Comparison of ENCODE assay signal across 24 cellular contexts in the genomic region with DNA sequence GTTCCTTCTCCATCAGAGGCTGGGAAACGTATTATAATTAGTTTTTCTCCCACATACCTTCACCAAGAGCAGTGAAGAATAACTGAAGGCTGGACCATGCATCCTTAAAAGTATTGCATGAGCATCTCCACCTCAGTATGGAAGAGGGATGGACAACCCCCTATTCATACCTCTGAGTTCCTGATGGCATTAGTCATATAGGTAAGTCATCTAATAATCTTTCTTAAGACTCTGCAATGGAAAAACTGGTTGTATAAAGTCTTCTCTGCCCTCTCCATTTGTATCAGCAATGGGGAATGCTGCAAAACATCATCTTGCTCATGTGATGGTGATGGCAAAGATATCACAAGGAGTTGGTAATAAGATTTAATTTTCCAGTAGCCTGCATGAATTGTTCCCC. TPM values are rescaled to one million over a fixed set of nuclear protein-coding genes. Genes with fewer than 3 reads are reported as not detected.
A peak's percentile ranks its signal among the peaks of the same experiment; 100 is the strongest.
DNase-seq lines count a peak whose midpoint lies in the region; ATAC-seq and TF ChIP-seq lines count a peak whose summit lies in the region.
"Had no signal": no experiment of that assay in that cellular context is flagged by ENCODE, and none has a peak within 500 bp of the region (broad histone marks: within the 10 kb centered on the region; RNA-seq: fewer than 3 reads in every experiment).

No MANE protein-coding gene starts in this region.

- H3K18ac ChIP-seq in IMR-90 (ENCODE audit: low read depth, low read length) (no peak overlapping the region), trophoblast cell (ENCODE audit: low read length) (no peak overlapping the region)

- H3K9me3 ChIP-seq in IMR-90 (ENCODE audit: control insufficient read depth, insufficient read depth, low read length), result no peaks in the 10 kb centered on the region
- no peaks in the 10 kb centered on the region for H3K9me3 ChIP-seq in endodermal cell (ENCODE audit: control insufficient read depth, low read length)
- no peaks in the 10 kb centered on the region for H3K9me3 ChIP-seq in trophoblast cell (ENCODE audit: insufficient read depth, low read depth, low read length)
- no peaks in the 10 kb centered on the region for H3K9me3 ChIP-seq in GM23248 (ENCODE audit: low read depth)
- H3K9me3 ChIP-seq: BE2C had no signal

- no peak for TF ChIP-seq RAD21 in IMR-90 (IDR thresholded peaks at IDR 0.05; ENCODE audit: low read length)

- H2BK12ac ChIP-seq in trophoblast cell (ENCODE audit: low read length), result no peak overlapping the region

- H3K4ac ChIP-seq in IMR-90 (ENCODE audit: low read depth, low read length) (no peak overlapping the region), trophoblast cell (ENCODE audit: low read depth, low read length) (no peak overlapping the region)

- H3K9me1 ChIP-seq in IMR-90 (ENCODE audit: insufficient read depth, low read length), result no peaks in the 10 kb centered on the region

- in situ Hi-C loops in IMR-90 (cut with MboI; ENCODE audit: low sequenced_read_pairs) (no loop called here), GM23248 (cut with MboI) (no loop called here)

- DNase-seq in activated T-cell treated with anti-CD3 and anti-CD28 coated beads, Interleukin-2, amount 50 U/mL, for 72 hours, result no peak
- DNase-seq in activated T-cell treated with anti-CD3 and anti-CD28 coated beads, Interleukin-2, amount 50 U/mL, for 48 hours, result no peak
- no peak for DNase-seq in IMR-90
- no peak for DNase-seq in endodermal cell
- peak; percentile 13 for DNase-seq in trophoblast cell
- no peak for DNase-seq in GM23248
- DNase-seq: 8988T, ACHN, BE2C, Calu3, DMS79 treated with DMSO at 0.1 percent for 48 hours, GF-D8, H7, NCI-H1092, NCI-H1417 treated with DMSO at 0.1 percent for 48 hours, NCI-H1694 treated with DMSO at 0.1 percent for 48 hours, NCI-H2081, NCI-H2227 treated with DMSO at 0.1 percent for 48 hours, NCI-H526 treated with DMSO at 0.1 percent for 48 hours, SIG-M5 had no signal

- no peak overlapping the region for H2BK20ac ChIP-seq in IMR-90 (ENCODE audit: low read depth, low read length)

- no peak overlapping the region for H4K5ac ChIP-seq in IMR-90 (ENCODE audit: low read depth, low read length)

- no peak overlapping the region for H3K9ac ChIP-seq in IMR-90 (ENCODE audit: low read depth, low read length)
- H3K9ac ChIP-seq in endodermal cell (ENCODE audit: extremely low read depth, low read length, poor library complexity, severe bottlenecking), result no peak overlapping the region
- H3K9ac ChIP-seq in trophoblast cell (ENCODE audit: low read length), result no peak overlapping the region
- no peak overlapping the region for H3K9ac ChIP-seq in GM23248

- H2AFZ ChIP-seq in IMR-90 (replicated peaks; ENCODE audit: low read length, poor library complexity), result no peak overlapping the region
- H2AFZ ChIP-seq in trophoblast cell (ENCODE audit: insufficient read depth, low read length, poor library complexity), result no peak overlapping the region
- H2AFZ ChIP-seq in GM23248, result no peak overlapping the region

- H3K27me3 ChIP-seq in IMR-90 (ENCODE audit: control insufficient read depth, insufficient read depth, low read length), result no peaks in the 10 kb centered on the region
- H3K27me3 ChIP-seq in endodermal cell (ENCODE audit: control insufficient read depth, insufficient read depth, low read length, poor library complexity, severe bottlenecking), result no peaks in the 10 kb centered on the region
- H3K27me3 ChIP-seq in trophoblast cell (ENCODE audit: insufficient read depth, low read length), result no peaks in the 10 kb centered on the region
- H3K27me3 ChIP-seq in GM23248 (replicated peaks; ENCODE audit: insufficient read depth), result no peaks in the 10 kb centered on the region
- H3K27me3 ChIP-seq: BE2C had no signal

- CTCF ChIA-PET in IMR-90 (lab: Yijun Ruan, JAX), result no interaction called here

- ATAC-seq in activated T-cell treated with anti-CD3 and anti-CD28 coated beads, Interleukin-2, amount 50 U/mL, for 72 hours (replicated peaks in 1 of 2), result no peak
- ATAC-seq in IMR-90 (ENCODE audit: low read depth) (no peak), GM18498 (IDR thresholded peaks at IDR 0.05; ENCODE audit: unreplicated experiment) (no peak)
- ATAC-seq: Panc1 had no signal

- no peaks in the 10 kb centered on the region for H3K4me1 ChIP-seq in IMR-90 (ENCODE audit: control insufficient read depth, insufficient read depth, low read length)
- no peaks in the 10 kb centered on the region for H3K4me1 ChIP-seq in endodermal cell (ENCODE audit: control insufficient read depth, insufficient read depth, low read length)
- no peaks in the 10 kb centered on the region for H3K4me1 ChIP-seq in trophoblast cell (ENCODE audit: control insufficient read depth in 1 of 2, insufficient read depth in 2 of 2, low read length in 2 of 2)
- H3K4me1 ChIP-seq in GM23248 (ENCODE audit: insufficient read depth), result no peaks in the 10 kb centered on the region

- no peaks in the 10 kb centered on the region for H3K9me3 Mint-ChIP-seq in activated T-cell treated with anti-CD3 and anti-CD28 coated beads, Interleukin-2, amount 50 U/mL, for 72 hours
- no peaks in the 10 kb centered on the region for H3K9me3 Mint-ChIP-seq in endodermal cell
- H3K9me3 Mint-ChIP-seq: CD14-positive monocyte had no signal

- peak overlapping the region; percentile 35 for H3K27ac Mint-ChIP-seq in activated T-cell treated with anti-CD3 and anti-CD28 coated beads, Interleukin-2, amount 50 U/mL, for 72 hours
- H3K27ac Mint-ChIP-seq in endodermal cell, result peak overlapping the region; percentile 26
- H3K27ac Mint-ChIP-seq: CD14-positive monocyte had no signal

- H3K23ac ChIP-seq in IMR-90 (ENCODE audit: low read depth, low read length) (no peak overlapping the region), trophoblast cell (ENCODE audit: low read length) (no peak overlapping the region)

- H2BK15ac ChIP-seq in IMR-90 (ENCODE audit: low read depth, low read length), result no peak overlapping the region

- no CpG with 5 or more reads among the region's 1 CpG for WGBS in IMR-90 (ENCODE audit: extremely low coverage in 2 of 2, insufficient read length in 1 of 2), 2 experiments
- 100% methylated on average over 1 of the region's 1 CpG; no CpG with 5 or more reads in 1 of the 2 experiments for WGBS in endodermal cell (ENCODE audit: insufficient coverage in 1 of 2, insufficient read length in 1 of 2), 2 experiments
- WGBS in trophoblast cell (ENCODE audit: extremely low coverage, insufficient coverage, insufficient read length), result no CpG with 5 or more reads among the region's 1 CpG
- WGBS in GM23248 (ENCODE audit: low coverage in 1 of 2, low lambda C conversion rate in 2 of 2, missing lambda C conversion rate in 2 of 2), 2 experiments, result 96 to 100% methylated on average over 1 of the region's 1 CpG

- H3K4me1 Mint-ChIP-seq in activated T-cell treated with anti-CD3 and anti-CD28 coated beads, Interleukin-2, amount 50 U/mL, for 72 hours (ENCODE audit: low read depth), result no peaks in the 10 kb centered on the region
- H3K4me1 Mint-ChIP-seq in endodermal cell, result no peaks in the 10 kb centered on the region
- H3K4me1 Mint-ChIP-seq: CD14-positive monocyte had no signal

- H2BK120ac ChIP-seq in IMR-90 (ENCODE audit: low read depth, low read length) (no peak overlapping the region), trophoblast cell (ENCODE audit: insufficient read depth, low read length, poor library complexity) (no peak overlapping the region)

- no peak overlapping the region for H2AK9ac ChIP-seq in IMR-90 (replicated peaks; ENCODE audit: low read depth, low read length, poor library complexity)

- peaks cover 79% of the 10 kb centered on the region for H3F3A ChIP-seq in GM23248 (ENCODE audit: insufficient read depth)

- H3K36me3 Mint-ChIP-seq in activated T-cell treated with anti-CD3 and anti-CD28 coated beads, Interleukin-2, amount 50 U/mL, for 72 hours (ENCODE audit: insufficient read depth in 2 of 2), result peaks cover 4 to 7% of the 10 kb centered on the region in 2 donors
- peaks cover 68% of the 10 kb centered on the region for H3K36me3 Mint-ChIP-seq in endodermal cell (ENCODE audit: low read depth)

- H4K91ac ChIP-seq in IMR-90 (ENCODE audit: insufficient read depth, low read depth, low read length) (no peak overlapping the region), trophoblast cell (ENCODE audit: low read depth, low read length) (no peak overlapping the region)

- H3K14ac ChIP-seq in IMR-90 (replicated peaks; ENCODE audit: low read depth, low read length) (no peak overlapping the region), trophoblast cell (ENCODE audit: low read length) (no peak overlapping the region)

- H3K4me3 ChIP-seq in IMR-90 (ENCODE audit: insufficient read depth, low read depth, low read length) (no peak overlapping the region), endodermal cell (ENCODE audit: low read length) (no peak overlapping the region), trophoblast cell (ENCODE audit: low read depth, low read length) (no peak overlapping the region), GM23248 (no peak overlapping the region)
- H3K4me3 ChIP-seq: SK-N-MC had no signal

- peaks cover 6 to 9% of the 10 kb centered on the region in 2 experiments; a peak in 1 of 4 replicates for H3K79me1 ChIP-seq in IMR-90 (ENCODE audit: low read depth in 1 of 2, low read length in 2 of 2)
- no peaks in the 10 kb centered on the region for H3K79me1 ChIP-seq in trophoblast cell (ENCODE audit: low read length)

- dilution Hi-C loops in IMR-90 (cut with HindIII; ENCODE audit: low sequenced_read_pairs, unreplicated experiment), result no loop called here

- H4K12ac ChIP-seq in trophoblast cell (ENCODE audit: low read depth, low read length), result no peak overlapping the region

- H3K4me2 ChIP-seq in IMR-90 (ENCODE audit: low read depth, low read length) (no peak overlapping the region), trophoblast cell (ENCODE audit: low read length) (no peak overlapping the region), GM23248 (ENCODE audit: unreplicated experiment) (no peak overlapping the region)

- intact Hi-C loops in IMR-90 (cut with micrococcal nuclease), result no loop called here

- H3K9me2 ChIP-seq in GM23248 (ENCODE audit: insufficient read depth), result no peaks in the 10 kb centered on the region

- H4K20me1 ChIP-seq in IMR-90 (ENCODE audit: insufficient read depth, low read length) (peaks cover 3% of the 10 kb centered on the region; the same call in 1 of the 2 replicates), GM23248 (ENCODE audit: insufficient read depth) (no peaks in the 10 kb centered on the region)

- H4K8ac ChIP-seq in IMR-90 (ENCODE audit: low read depth in 2 of 2, low read length in 2 of 2) (no peak overlapping the region), trophoblast cell (ENCODE audit: low read depth, low read length) (no peak overlapping the region)

- H3K4me3 Mint-ChIP-seq in activated T-cell treated with anti-CD3 and anti-CD28 coated beads, Interleukin-2, amount 50 U/mL, for 72 hours, result no peak overlapping the region
- H3K4me3 Mint-ChIP-seq in endodermal cell, result no peak overlapping the region
- H3K4me3 Mint-ChIP-seq: CD14-positive monocyte had no signal

- TF ChIP-seq POLR2A in IMR-90 (IDR thresholded peaks at IDR 0.05; ENCODE audit: low read depth, low read length), result no peak

- no peak overlapping the region for H3K56ac ChIP-seq in IMR-90 (ENCODE audit: extremely low read depth, insufficient read depth, low read length)

- H3K27ac ChIP-seq in IMR-90 (ENCODE audit: insufficient read depth, low read length), result no peak overlapping the region
- H3K27ac ChIP-seq in endodermal cell (ENCODE audit: low read depth, low read length), result no peak overlapping the region
- no peak overlapping the region for H3K27ac ChIP-seq in trophoblast cell (ENCODE audit: low read depth, low read length)
- H3K27ac ChIP-seq in GM23248, result no peak overlapping the region
- H3K27ac ChIP-seq: SK-N-MC had no signal

- TSS peak; percentile 46 for BruUV-seq in IMR-90 (replicated peaks; lab: Mats Ljungman, UMichigan)

- no peak overlapping the region for H2BK5ac ChIP-seq in IMR-90 (ENCODE audit: low read depth, low read length, poor library complexity, severe bottlenecking)
- no peak overlapping the region for H2BK5ac ChIP-seq in trophoblast cell (ENCODE audit: low read depth, low read length, poor library complexity)

- H3K36me3 ChIP-seq in IMR-90 (ENCODE audit: control insufficient read depth, insufficient read depth, low read length) (peaks cover 52% of the 10 kb centered on the region), endodermal cell (ENCODE audit: control insufficient read depth, insufficient read depth, low read length) (peaks cover 95% of the 10 kb centered on the region), trophoblast cell (ENCODE audit: control insufficient read depth in 1 of 2, insufficient read depth in 2 of 2, low read length in 2 of 2) (peaks cover 21 to 47% of the 10 kb centered on the region in 2 experiments), GM23248 (ENCODE audit: low read depth) (peaks cover 85% of the 10 kb centered on the region)

- no peaks in the 10 kb centered on the region for H3K27me3 Mint-ChIP-seq in activated T-cell treated with anti-CD3 and anti-CD28 coated beads, Interleukin-2, amount 50 U/mL, for 72 hours (ENCODE audit: low read depth)
- H3K27me3 Mint-ChIP-seq in endodermal cell (ENCODE audit: insufficient read depth), result no peaks in the 10 kb centered on the region

- no peak for TF ChIP-seq CTCF in IMR-90 (conservative IDR thresholded peaks at IDR 0.05; ENCODE audit: low read depth, low read length)
- TF ChIP-seq CTCF in endodermal cell (conservative IDR thresholded peaks at IDR 0.05), result no peak

- H3K79me2 ChIP-seq in trophoblast cell (ENCODE audit: control insufficient read depth, insufficient read depth, low read length, poor library complexity) (no peaks in the 10 kb centered on the region), GM23248 (ENCODE audit: insufficient read depth) (no peaks in the 10 kb centered on the region)

- POLR2A ChIA-PET in IMR-90 (lab: Charles Lee; ENCODE audit: unreplicated experiment), result no interaction called here

- no peak overlapping the region for H2AK5ac ChIP-seq in IMR-90 (ENCODE audit: low read depth, low read length)
- H2AK5ac ChIP-seq in trophoblast cell (ENCODE audit: low read length), result no peak overlapping the region

RNA-seq across cellular contexts. Expression of gene PGM3, which starts 24.5 kb away (rescaled TPM):
- 10 to 100 TPM; 22.4 to 34.1 TPM for total RNA-seq in activated T-cell treated with anti-CD3 and anti-CD28 coated beads, Interleukin-2, amount 50 U/mL, for 72 hours
- 223 and 336 TPM in 2 replicates for total RNA-seq in IMR-90 (2012; rRNA removed)
- polyA plus RNA-seq in IMR-90 (2012; rRNA removed), result 64.3 and 68.4 TPM in 2 replicates
- polyA plus RNA-seq in IMR-90 (2012; cell fraction: cytosol; rRNA removed), result 10.0 and 14.5 TPM in 2 replicates
- 12.8 and 124 TPM in 2 replicates for polyA plus RNA-seq in IMR-90 (2012; cell fraction: nucleus; rRNA removed; ENCODE audit: low replicate concordance)
- 100 to 1,000 TPM in 1 of 2 donors, 10 to 100 TPM in 1; 78.3 to 101 TPM for total RNA-seq in endodermal cell
- 44.9 TPM for polyA plus RNA-seq in endodermal cell (2013, experiment 1 of 2)
- 44.9 TPM for polyA plus RNA-seq in endodermal cell (2013, experiment 2 of 2)
- polyA plus RNA-seq in trophoblast cell (2013), result 77.9 and 79.8 TPM in 2 replicates
- total RNA-seq in GM23248 (2014; rRNA removed; shearing (Covaris generic)), result 74.4 and 89.0 TPM in 2 replicates
- polyA plus RNA-seq in GM23248 (2016; fragmentation: Nextera tagmentation; extraction: Ambion mirVana), result 131 and 132 TPM in 2 replicates

RNA-seq across cellular contexts. Expression of gene RWDD2A, which starts 24.6 kb away (rescaled TPM):
- 1 to 10 TPM; 2.8 to 3.4 TPM for total RNA-seq in activated T-cell treated with anti-CD3 and anti-CD28 coated beads, Interleukin-2, amount 50 U/mL, for 72 hours
- total RNA-seq in IMR-90 (2012; rRNA removed), result 3.9 and 4.7 TPM in 2 replicates
- 3.5 and 4.1 TPM in 2 replicates for polyA plus RNA-seq in IMR-90 (2012; rRNA removed)
- 0.98 and 1.2 TPM in 2 replicates for polyA plus RNA-seq in IMR-90 (2012; cell fraction: cytosol; rRNA removed)
- 1.5 and 9.5 TPM in 2 replicates for polyA plus RNA-seq in IMR-90 (2012; cell fraction: nucleus; rRNA removed; ENCODE audit: low replicate concordance)
- total RNA-seq in endodermal cell, result 1 to 10 TPM; 6.0 to 8.1 TPM
- 5.9 TPM for polyA plus RNA-seq in endodermal cell (2013, experiment 1 of 2)
- polyA plus RNA-seq in endodermal cell (2013, experiment 2 of 2), result 6.5 TPM
- 4.5 and 4.7 TPM in 2 replicates for polyA plus RNA-seq in trophoblast cell (2013)
- total RNA-seq in GM23248 (2014; rRNA removed; shearing (Covaris generic)), result 4.4 and 6.1 TPM in 2 replicates
- polyA plus RNA-seq in GM23248 (2016; fragmentation: Nextera tagmentation; extraction: Ambion mirVana), result 5.2 and 5.5 TPM in 2 replicates

Comparison
In these comparisons a context has a peak if more than half of its experiments do, and no peak if none do; other contexts are left out.
1. DNase-seq: peak in trophoblast cell (2 of 2); none in activated T-cell treated with anti-CD3 and anti-CD28 coated beads, Interleukin-2, amount 50 U/mL, for 72 hours (0 of 2), activated T-cell treated with anti-CD3 and anti-CD28 coated beads, Interleukin-2, amount 50 U/mL, for 48 hours (0 of 2), IMR-90 (single experiment), endodermal cell (single experiment) and GM23248 (single experiment).